ENCODE assay signal across 30 cellular contexts in the genomic region with DNA sequence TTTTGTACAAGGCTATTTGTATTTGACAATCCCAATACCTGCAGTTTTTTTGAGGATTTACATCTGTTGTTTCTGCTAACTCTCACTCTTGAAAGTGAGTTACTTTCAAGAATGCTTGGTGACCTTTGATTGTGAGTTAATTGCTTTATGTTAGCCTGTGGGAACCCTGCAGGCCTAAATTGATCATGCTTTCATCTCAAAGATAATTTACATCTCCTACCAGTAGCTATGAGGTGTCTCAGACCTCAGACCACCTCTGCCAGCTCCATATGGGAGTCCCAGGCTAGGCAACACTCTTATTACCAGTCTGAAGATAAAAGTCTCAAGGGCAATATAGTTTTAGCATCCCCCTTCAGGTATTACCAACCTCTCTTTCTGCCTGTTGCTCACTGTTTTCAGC.
"Had no signal": no experiment of that assay in that cellular context is flagged by ENCODE, and none has a peak within 500 bp of the region (broad histone marks: within the 10 kb centered on the region; RNA-seq: fewer than 3 reads in every experiment).

No MANE protein-coding gene starts in this region.

- FAIRE-seq: urothelium cell line had no signal

- H3K9me3 Mint-ChIP-seq: natural killer cell; nephron; neural progenitor cell; stimulated activated effector memory CD8-positive, alpha-beta T cell treated with anti-CD3 and anti-CD28 coated beads, Interleukin-12 subunit alpha, Interleukin-12 subunit beta, amount 100 ng/mL, for 72 hours; stimulated activated naive B cell treated with anti-CD40 and anti-IgM and Interleukin-4, amounts not matched to agents 10 μg/mL and 1 μg/mL and 100 μg/mL, for 72 hours had no signal

- H3K4me3 Mint-ChIP-seq: naive thymus-derived CD4-positive, alpha-beta T cell; natural killer cell; nephron; neural progenitor cell; stimulated activated effector memory CD8-positive, alpha-beta T cell treated with anti-CD3 and anti-CD28 coated beads, Interleukin-12 subunit alpha, Interleukin-12 subunit beta, amount 100 ng/mL, for 72 hours; stimulated activated naive B cell treated with anti-CD40 and anti-IgM and Interleukin-4, amounts not matched to agents 10 μg/mL and 1 μg/mL and 100 μg/mL, for 72 hours had no signal

- H3K27me3 ChIP-seq: neural progenitor cell, ovary, spleen, stomach, thyroid gland, tibial nerve, upper lobe of left lung, vagina had no signal

- H3K79me2 ChIP-seq: parathyroid adenoma had no signal

- H3K9ac ChIP-seq: neural progenitor cell, parathyroid adenoma had no signal

- H2AFZ ChIP-seq: neural progenitor cell, parathyroid adenoma had no signal

- H3K4me3 ChIP-seq: neural progenitor cell, ovary, psoas muscle, skin epidermis, smooth muscle cell, spleen, stomach, thoracic aorta, thyroid gland, tibial nerve, upper lobe of left lung, vagina had no signal

- H3K27ac ChIP-seq: neural progenitor cell, ovary, parathyroid adenoma, psoas muscle, skin epidermis, spleen, stomach, thoracic aorta, thyroid gland, tibial nerve, upper lobe of left lung, vagina had no signal

- H3K4me1 ChIP-seq: parathyroid adenoma, psoas muscle, spleen, stomach, thyroid gland, tibial nerve, upper lobe of left lung, vagina had no signal

- DNase-seq: naive thymus-derived CD4-positive, alpha-beta T cell; natural killer cell; occipital lobe; ovary; posterior cingulate gyrus; psoas muscle; right cardiac atrium; spleen; stimulated activated CD4-positive, alpha-beta T cell treated with anti-CD3 and anti-CD28 coated beads, Interleukin-12 subunit alpha, Interleukin-12 subunit beta, amount 100 ng/mL, for 4 hours; stimulated activated CD4-positive, alpha-beta T cell treated with anti-CD3 and anti-CD28 coated beads, Interleukin-1b, Interleukin-23, amount 100 ng/mL, for 48 hours; stimulated activated CD4-positive, alpha-beta T cell treated with anti-CD3 and anti-CD28 coated beads, Interleukin-4, amount 100 ng/mL, for 1 hour; stimulated activated CD4-positive, alpha-beta T cell treated with anti-CD3 and anti-CD28 coated beads, Interleukin-4, amount 100 ng/mL, for 4 hours; stimulated activated naive B cell treated with anti-CD40 and anti-IgM and Interleukin-4, amounts not matched to agents 10 μg/mL and 1 μg/mL and 100 μg/mL, for 72 hours; stimulated activated naive CD4-positive, alpha-beta T cell treated with Interleukin-2 at 50 U/mL for 16 hours; stomach; thyroid gland; trophoblast cell; upper lobe of left lung had no signal

- H3K36me3 Mint-ChIP-seq: natural killer cell; neural progenitor cell; stimulated activated effector memory CD8-positive, alpha-beta T cell treated with anti-CD3 and anti-CD28 coated beads, Interleukin-12 subunit alpha, Interleukin-12 subunit beta, amount 100 ng/mL, for 72 hours had no signal

- H3K36me3 ChIP-seq: neural progenitor cell, ovary, spleen, stomach, thoracic aorta, thyroid gland, tibial nerve, upper lobe of left lung, vagina had no signal

- H3K4me2 ChIP-seq: neural progenitor cell, smooth muscle cell had no signal

- H3K27ac Mint-ChIP-seq: naive thymus-derived CD4-positive, alpha-beta T cell; natural killer cell; nephron; neural progenitor cell; progenitor cell of endocrine pancreas; stimulated activated effector memory CD8-positive, alpha-beta T cell treated with anti-CD3 and anti-CD28 coated beads, Interleukin-12 subunit alpha, Interleukin-12 subunit beta, amount 100 ng/mL, for 72 hours; stimulated activated naive B cell treated with anti-CD40 and anti-IgM and Interleukin-4, amounts not matched to agents 10 μg/mL and 1 μg/mL and 100 μg/mL, for 72 hours had no signal

- ATAC-seq: naive thymus-derived CD4-positive, alpha-beta T cell; natural killer cell; psoas muscle; right cardiac atrium; sciatic nerve; stimulated activated effector memory CD8-positive, alpha-beta T cell treated with anti-CD3 and anti-CD28 coated beads, Interleukin-12 subunit alpha, Interleukin-12 subunit beta, amount 100 ng/mL, for 72 hours; stimulated activated naive B cell treated with anti-CD40 and anti-IgM and Interleukin-4, amounts not matched to agents 10 μg/mL and 1 μg/mL and 100 μg/mL, for 72 hours had no signal

- H3K27me3 Mint-ChIP-seq: progenitor cell of endocrine pancreas; stimulated activated naive B cell treated with anti-CD40 and anti-IgM and Interleukin-4, amounts not matched to agents 10 μg/mL and 1 μg/mL and 100 μg/mL, for 72 hours had no signal

- H3K9me3 ChIP-seq: ovary, psoas muscle, spleen, stomach, thoracic aorta, thyroid gland, tibial nerve, upper lobe of left lung, vagina had no signal

- H3K4me1 Mint-ChIP-seq: natural killer cell; neural progenitor cell; stimulated activated effector memory CD8-positive, alpha-beta T cell treated with anti-CD3 and anti-CD28 coated beads, Interleukin-12 subunit alpha, Interleukin-12 subunit beta, amount 100 ng/mL, for 72 hours had no signal
